ENCODE assay signal across 16 cellular contexts in the genomic region with DNA sequence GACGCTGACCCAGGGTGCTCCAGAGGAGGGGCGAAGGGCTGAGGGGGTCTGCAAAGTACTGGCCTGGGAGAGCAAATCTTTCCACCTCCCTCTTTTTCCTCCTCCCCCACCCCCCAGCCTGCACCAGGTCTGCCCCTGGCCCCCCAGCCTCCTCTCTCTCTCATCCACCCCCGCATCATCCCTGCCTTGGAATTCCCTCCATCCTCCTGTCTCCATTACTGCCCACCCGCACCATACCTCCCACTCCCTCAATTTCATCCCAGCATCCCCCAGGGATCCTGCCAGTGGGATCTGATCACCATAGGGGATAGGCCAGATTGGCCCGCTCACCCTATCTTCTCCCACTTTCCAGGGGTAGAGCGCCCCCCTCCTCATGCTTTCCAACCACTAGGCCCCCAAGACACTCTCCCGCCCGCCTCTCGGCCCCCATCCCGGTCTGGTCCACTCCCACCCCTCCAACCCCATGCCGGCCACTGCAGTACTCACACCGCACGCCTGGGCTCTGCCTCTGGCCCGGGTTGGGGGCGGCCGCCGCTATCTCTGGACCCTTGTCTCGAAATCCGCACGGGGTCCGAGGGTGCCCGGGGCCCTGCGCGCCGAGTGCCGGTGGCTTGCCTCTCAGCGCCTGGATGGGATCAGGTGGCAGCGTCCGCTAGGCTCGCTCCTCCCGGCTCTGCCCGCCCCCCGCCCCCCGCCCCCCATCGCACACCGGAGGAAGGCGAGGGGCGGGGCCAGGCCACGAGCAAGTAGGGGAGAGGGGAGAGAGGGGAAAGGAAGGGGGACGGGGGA. TPM values are rescaled to one million over a fixed set of nuclear protein-coding genes. Genes with fewer than 3 reads are reported as not detected.
DNase-seq lines count a peak whose midpoint lies in the region; ATAC-seq and TF ChIP-seq lines count a peak whose summit lies in the region.
"Had no signal": no experiment of that assay in that cellular context is flagged by ENCODE, and none has a peak within 500 bp of the region (broad histone marks: within the 10 kb centered on the region; RNA-seq: fewer than 3 reads in every experiment).

A gene with protein sequence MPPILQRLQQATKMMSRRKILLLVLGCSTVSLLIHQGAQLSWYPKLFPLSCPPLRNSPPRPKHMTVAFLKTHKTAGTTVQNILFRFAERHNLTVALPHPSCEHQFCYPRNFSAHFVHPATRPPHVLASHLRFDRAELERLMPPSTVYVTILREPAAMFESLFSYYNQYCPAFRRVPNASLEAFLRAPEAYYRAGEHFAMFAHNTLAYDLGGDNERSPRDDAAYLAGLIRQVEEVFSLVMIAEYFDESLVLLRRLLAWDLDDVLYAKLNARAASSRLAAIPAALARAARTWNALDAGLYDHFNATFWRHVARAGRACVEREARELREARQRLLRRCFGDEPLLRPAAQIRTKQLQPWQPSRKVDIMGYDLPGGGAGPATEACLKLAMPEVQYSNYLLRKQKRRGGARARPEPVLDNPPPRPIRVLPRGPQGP (minus strand): TSS at position 637 of the 789 bp plus-strand sequence. CDS start 3,746 bp downstream, outside the sequence.

- DNase-seq in AG04449 (ENCODE audit: low read depth, low spot score) (no peak), H7 (peak; percentile 98), body of pancreas (no peak), naive B cell (no peak), CD1c-positive myeloid dendritic cell (ENCODE audit: extremely low spot score) (no peak), testis (no peak)
- DNase-seq in stimulated activated CD4-positive, alpha-beta T cell treated with anti-CD3 and anti-CD28 coated beads, Interleukin-4, amount 100 ng/mL, for 24 hours: no peak
- DNase-seq: activated T-cell treated with anti-CD3 and anti-CD28 coated beads, Interleukin-2, amount 50 U/mL, for 48 hours; NCI-H2171 treated with DMSO at 0.1 percent for 48 hours; stimulated activated CD4-positive, alpha-beta T cell treated with anti-CD3 and anti-CD28 coated beads, Interleukin-12 subunit alpha, Interleukin-12 subunit beta, amount 100 ng/mL, for 4 hours; T-helper 1 cell; tibial artery had no signal

- peak within 1 kb of the TSS in 7 of 8 donors; percentile 29 to 74 (median 41) for H3K4me3 Mint-ChIP-seq in naive B cell

- H3K27me3 ChIP-seq in H7 (ENCODE audit: control insufficient read depth, insufficient read depth, low read length) (no peaks in the 10 kb centered on the region), body of pancreas (no peaks in the 10 kb centered on the region), testis (no peaks in the 10 kb centered on the region)

- H3K4me3 ChIP-seq in AG04449 (ENCODE audit: low read depth, low read length): peak within 1 kb of the TSS; percentile 18; the same call in 1 of the 2 replicates
- peak within 1 kb of the TSS; percentile 64 for H3K4me3 ChIP-seq in H7 (ENCODE audit: insufficient read depth, low read depth, low read length)
- no peak within 1 kb of the TSS for H3K4me3 ChIP-seq in body of pancreas
- no peak within 1 kb of the TSS for H3K4me3 ChIP-seq in testis

- H3K9me3 ChIP-seq in body of pancreas: no peaks in the 10 kb centered on the region
- no peaks in the 10 kb centered on the region for H3K9me3 ChIP-seq in testis
- H3K9me3 ChIP-seq: tibial artery had no signal

- TF ChIP-seq CTCF in AG04449 (IDR thresholded peaks at IDR 0.05; ENCODE audit: insufficient read depth, low read length, missing control alignments) (no peak), body of pancreas (IDR thresholded peaks at IDR 0.05) (no peak), testis (IDR thresholded peaks at IDR 0.05) (no peak)

- intact Hi-C loops in body of pancreas (cut with DNase I): no loop called here
- intact Hi-C loops in testis (cut with DNase I; ENCODE audit: low total_unique reads): no loop called here

- H3K9me3 Mint-ChIP-seq in naive B cell: peaks cover 0 to 1% (median 0%) of the 10 kb centered on the region in 7 donors

- POLR2A ChIA-PET in AG04449 (lab: Yijun Ruan, JAX): no interaction called here

- ATAC-seq in body of pancreas (no peak), naive B cell (ENCODE audit: low read depth in 2 of 2) (no peak), GM19467 (IDR thresholded peaks at IDR 0.05; ENCODE audit: unreplicated experiment) (no peak)
- ATAC-seq: HCT116, left lobe of liver had no signal

- TF ChIP-seq POLR2A in body of pancreas (IDR thresholded peaks at IDR 0.05): no peak
- TF ChIP-seq POLR2A in testis (IDR thresholded peaks at IDR 0.05): no peak

- peak within 1 kb of the TSS; percentile 9 to 46 (median 39) for H3K27ac ChIP-seq in body of pancreas
- no peak within 1 kb of the TSS for H3K27ac ChIP-seq in testis
- H3K27ac ChIP-seq: HL-60, tibial artery had no signal

- peak within 1 kb of the TSS in 2 of 6 donors; percentile 18 to 26 for H3K27ac Mint-ChIP-seq in naive B cell

- H3K36me3 ChIP-seq in H7 (replicated peaks; ENCODE audit: control insufficient read depth, insufficient read depth, low read length): no peaks in the 10 kb centered on the region; the same call in 1 of the 2 replicates
- no peaks in the 10 kb centered on the region for H3K36me3 ChIP-seq in body of pancreas (replicated peaks in 1 of 2; ENCODE audit: insufficient read depth in 1 of 2, low read depth in 2 of 2)
- H3K36me3 ChIP-seq in testis (ENCODE audit: low read depth, missing control alignments): no peaks in the 10 kb centered on the region
- H3K36me3 ChIP-seq: tibial artery had no signal

- 25 to 37% methylated on average over 18 to 26 of the region's 40 CpGs for WGBS in body of pancreas, 2 donors
- 11 to 31% methylated on average over 6 to 38 of the region's 40 CpGs for WGBS in testis, 2 donors

- CTCF ChIA-PET in AG04449 (lab: Yijun Ruan, JAX): interaction anchor here (1.3 to 12.6 kb wide), 10 partner anchors 8 to 163 kb away, joined by 4 to 345 read pairs (median 50); a partner anchor contains a TSS

- H3K4me1 ChIP-seq in body of pancreas (peaks cover 47% of the 10 kb centered on the region), testis (peaks cover 24% of the 10 kb centered on the region)

- peaks cover 44 to 47% (median 47%) of the 10 kb centered on the region in 3 donors for H3K4me1 Mint-ChIP-seq in naive B cell

- no peaks in the 10 kb centered on the region for H3K36me3 Mint-ChIP-seq in naive B cell

- peaks cover 0 to 19% (median 8%) of the 10 kb centered on the region in 3 donors for H3K27me3 Mint-ChIP-seq in naive B cell

RNA-seq across cellular contexts. Expression of the gene that starts here (rescaled TPM):
- total RNA-seq in H7 (2014; rRNA removed; shearing (Covaris generic)): 21.7 and 23.1 TPM in 2 replicates
- total RNA-seq in body of pancreas (1 to 10 TPM in 1 of 2 donors, under 1 TPM in 1; 0.66 to 2.6 TPM), testis (1 to 10 TPM; 2.0 to 4.0 TPM)
- polyA plus RNA-seq in naive B cell (ENCODE audit: low read depth in 6 of 6) (not detected), testis (ENCODE audit: insufficient read depth, low read depth, low replicate concordance) (0.84 TPM)
- total RNA-seq: left lobe of liver had no signal

Comparison
In these comparisons a context has a peak if more than half of its experiments do, and no peak if none do; other contexts are left out.
1. H3K4me3 ChIP-seq: peak in AG04449 (single experiment) and H7 (single experiment); none in body of pancreas (0 of 2) and testis (0 of 2).
2. H3K27ac ChIP-seq: peak in body of pancreas (4 of 4); none in testis (0 of 2).